8 cellular contexts compared by ENCODE assay signal in genomic region chr14:21241218-21241819, GRCh38. TPM values are rescaled to one million over a fixed set of nuclear protein-coding genes. Genes with fewer than 3 reads are reported as not detected.
DNase-seq lines count a peak whose midpoint lies in the region; ATAC-seq, FAIRE-seq and TF ChIP-seq lines count a peak whose summit lies in the region.

No MANE protein-coding gene starts in this region.

- H3K36me3 ChIP-seq in PC-3 (ENCODE audit: low read depth, low read length) = peaks cover 70% of the 10 kb centered on the region

- TF ChIP-seq CTCF in PC-3 (conservative IDR thresholded peaks at IDR 0.05; ENCODE audit: low read depth, low read length) = peak; percentile 61

- H3K27ac ChIP-seq in PC-3 (ENCODE audit: low read length) = no peak overlapping the region

- CTCF ChIA-PET in PC-3 (lab: Charles Lee) = interaction anchor here (0.6 kb wide), 2 partner anchors 23 to 381 kb away, joined by 3 to 16 read pairs; no protein-coding TSS in a partner anchor

- H3K79me2 ChIP-seq in PC-3 (ENCODE audit: low read length) = peaks cover 100% of the 10 kb centered on the region

- H4K20me1 ChIP-seq in PC-3 (ENCODE audit: low read length) = peaks cover 88% of the 10 kb centered on the region

- H3K27ac Mint-ChIP-seq in activated T-cell treated with anti-CD3 and anti-CD28 coated beads, Interleukin-2, amount 50 U/mL, for 24 hours = peak overlapping the region; percentile 85
- peak overlapping the region; percentile 39 for H3K27ac Mint-ChIP-seq in stimulated activated naive B cell treated with anti-CD40 and anti-IgM and Interleukin-4, amounts not matched to agents 10 μg/mL and 1 μg/mL and 100 μg/mL, for 72 hours

- no TSS peak for BruUV-seq in PC-3 (replicated peaks; lab: Mats Ljungman, UMichigan)

- H3K4me3 ChIP-seq in PC-3 (ENCODE audit: low read length) = no peak overlapping the region

- no peak for TF ChIP-seq POLR2A in erythroblast (IDR thresholded peaks at IDR 0.05; ENCODE audit: low read length)

- no peak overlapping the region for H3K4me2 ChIP-seq in PC-3 (ENCODE audit: low read length)

- no peaks in the 10 kb centered on the region for H3K4me1 ChIP-seq in PC-3 (ENCODE audit: insufficient read depth, low read length)

- H3K9ac ChIP-seq in PC-3 (ENCODE audit: low read length) = no peak overlapping the region

- no peak overlapping the region for H2AFZ ChIP-seq in PC-3 (ENCODE audit: low read length)

- FAIRE-seq in RCC 7860 (lab: Jason Lieb, UNC) = no peak

- peaks cover 85% of the 10 kb centered on the region for H3K4me1 Mint-ChIP-seq in activated T-cell treated with anti-CD3 and anti-CD28 coated beads, Interleukin-2, amount 50 U/mL, for 24 hours (ENCODE audit: low read depth)
- H3K4me1 Mint-ChIP-seq in stimulated activated naive B cell treated with anti-CD40 and anti-IgM and Interleukin-4, amounts not matched to agents 10 μg/mL and 1 μg/mL and 100 μg/mL, for 72 hours = peaks cover 32 to 78% of the 10 kb centered on the region in 2 donors

- H3K9me2 ChIP-seq in PC-3 (replicated peaks; ENCODE audit: low read length) = no peaks in the 10 kb centered on the region

- ATAC-seq in PC-3 = no peak
- ATAC-seq in stimulated activated naive B cell treated with anti-CD40 and anti-IgM and Interleukin-4, amounts not matched to agents 10 μg/mL and 1 μg/mL and 100 μg/mL, for 72 hours (replicated peaks) = peak in 1 of 2 donors; percentile 2
- ATAC-seq in HG03460 (IDR thresholded peaks at IDR 0.05; ENCODE audit: unreplicated experiment) = no peak

- no peaks in the 10 kb centered on the region for H3K27me3 Mint-ChIP-seq in activated T-cell treated with anti-CD3 and anti-CD28 coated beads, Interleukin-2, amount 50 U/mL, for 24 hours
- H3K27me3 Mint-ChIP-seq in stimulated activated naive B cell treated with anti-CD40 and anti-IgM and Interleukin-4, amounts not matched to agents 10 μg/mL and 1 μg/mL and 100 μg/mL, for 72 hours = no peaks in the 10 kb centered on the region

- no peak for DNase-seq in activated T-cell treated with anti-CD3 and anti-CD28 coated beads, Interleukin-2, amount 50 U/mL, for 24 hours
- no peak for DNase-seq in activated T-cell treated with anti-CD3 and anti-CD28 coated beads, Interleukin-2, amount 50 U/mL, for 1 hour
- DNase-seq in PC-3 (peak; percentile 56), erythroblast (lab: John Stamatoyannopoulos, UW) (peak; percentile 45 to 65), hippocampal formation (lab: John Stamatoyannopoulos, UW) (no peak), RCC 7860 (ENCODE audit: low spot score) (no peak)
- DNase-seq in stimulated activated naive B cell treated with anti-CD40 and anti-IgM and Interleukin-4, amounts not matched to agents 10 μg/mL and 1 μg/mL and 100 μg/mL, for 72 hours = no peak

- H3K9me3 ChIP-seq in PC-3 (ENCODE audit: low read length) = no peaks in the 10 kb centered on the region

- H3F3A ChIP-seq in PC-3 (ENCODE audit: low read length, unreplicated experiment) = peaks cover 10% of the 10 kb centered on the region

- peaks cover 96% of the 10 kb centered on the region for H3K36me3 Mint-ChIP-seq in activated T-cell treated with anti-CD3 and anti-CD28 coated beads, Interleukin-2, amount 50 U/mL, for 24 hours (ENCODE audit: low read depth)
- peaks cover 38 to 47% of the 10 kb centered on the region in 2 donors for H3K36me3 Mint-ChIP-seq in stimulated activated naive B cell treated with anti-CD40 and anti-IgM and Interleukin-4, amounts not matched to agents 10 μg/mL and 1 μg/mL and 100 μg/mL, for 72 hours

- no peaks in the 10 kb centered on the region for H3K9me3 Mint-ChIP-seq in activated T-cell treated with anti-CD3 and anti-CD28 coated beads, Interleukin-2, amount 50 U/mL, for 24 hours
- H3K9me3 Mint-ChIP-seq in stimulated activated naive B cell treated with anti-CD40 and anti-IgM and Interleukin-4, amounts not matched to agents 10 μg/mL and 1 μg/mL and 100 μg/mL, for 72 hours = no peaks in the 10 kb centered on the region

- no peak overlapping the region for H3K4me3 Mint-ChIP-seq in activated T-cell treated with anti-CD3 and anti-CD28 coated beads, Interleukin-2, amount 50 U/mL, for 24 hours
- H3K4me3 Mint-ChIP-seq in stimulated activated naive B cell treated with anti-CD40 and anti-IgM and Interleukin-4, amounts not matched to agents 10 μg/mL and 1 μg/mL and 100 μg/mL, for 72 hours = no peak overlapping the region

- intact Hi-C loops in PC-3 (cut with micrococcal nuclease) = loop anchor here (5.0 kb wide), 1 partner anchor 156 kb away; no protein-coding TSS in a partner anchor

- H3K27me3 ChIP-seq in PC-3 (ENCODE audit: low read length) = no peaks in the 10 kb centered on the region

- POLR2A ChIA-PET in PC-3 (lab: Charles Lee; ENCODE audit: unreplicated experiment) = no interaction called here

RNA-seq across cellular contexts. Expression of gene HNRNPC, which starts 27.9 kb away (rescaled TPM):
- total RNA-seq in PC-3 (2014; rRNA removed) = 682 and 772 TPM in 2 replicates

RNA-seq across cellular contexts. Expression of gene RPGRIP1, which starts 38.6 kb away (rescaled TPM):
- 0.33 TPM in 1 of 2 replicates, not detected in the other for total RNA-seq in PC-3 (2014; rRNA removed)

Comparison
In these comparisons a context has a peak if more than half of its experiments do, and no peak if none do; other contexts are left out.
1. DNase-seq: peak in PC-3 (single experiment) and erythroblast (2 of 2); none in activated T-cell treated with anti-CD3 and anti-CD28 coated beads, Interleukin-2, amount 50 U/mL, for 24 hours (single experiment), activated T-cell treated with anti-CD3 and anti-CD28 coated beads, Interleukin-2, amount 50 U/mL, for 1 hour (single experiment), stimulated activated naive B cell treated with anti-CD40 and anti-IgM and Interleukin-4, amounts not matched to agents 10 μg/mL and 1 μg/mL and 100 μg/mL, for 72 hours (single experiment), hippocampal formation (0 of 2) and RCC 7860 (single experiment).